ENCODE assay signal across 9 cellular contexts in genomic region chr15:85494035-85494793, GRCh38.
A peak's percentile ranks its signal among the peaks of the same experiment; 100 is the strongest.
DNase-seq lines count a peak whose midpoint lies in the region; ATAC-seq, FAIRE-seq and TF ChIP-seq lines count a peak whose summit lies in the region.
"Had no signal": no experiment of that assay in that cellular context is flagged by ENCODE, and none has a peak within 500 bp of the region (broad histone marks: within the 10 kb centered on the region; RNA-seq: fewer than 3 reads in every experiment).

No MANE protein-coding gene starts in this region.

- no peaks in the 10 kb centered on the region for H3K36me3 ChIP-seq in adipocyte (ENCODE audit: control insufficient read depth, insufficient read depth, low read length, severe bottlenecking)
- no peaks in the 10 kb centered on the region for H3K36me3 ChIP-seq in keratinocyte (ENCODE audit: control insufficient read depth in 2 of 2, extremely low read depth in 1 of 2, insufficient read depth in 2 of 2, low read length in 2 of 2)
- H3K36me3 ChIP-seq in urinary bladder (ENCODE audit: insufficient read depth): no peaks in the 10 kb centered on the region

- H3K9ac ChIP-seq in adipocyte (ENCODE audit: low read length) (no peak overlapping the region), keratinocyte (ENCODE audit: control insufficient read depth, extremely low read depth, insufficient read depth, low read length) (peak overlapping the region; percentile 42)

- H3K27ac ChIP-seq in keratinocyte (ENCODE audit: control insufficient read depth, insufficient read depth, low read length): peak overlapping the region; percentile 75
- peak overlapping the region; percentile 53 for H3K27ac ChIP-seq in urinary bladder (ENCODE audit: low read depth)

- H3K27me3 ChIP-seq in adipocyte (replicated peaks; ENCODE audit: control insufficient read depth, insufficient read depth, low read length) (no peaks in the 10 kb centered on the region), keratinocyte (ENCODE audit: control insufficient read depth, extremely low read depth, insufficient read depth, low read length) (no peaks in the 10 kb centered on the region)

- peak overlapping the region; percentile 76 for H3K4me2 ChIP-seq in keratinocyte (ENCODE audit: control insufficient read depth, extremely low read depth, insufficient read depth, low read depth, low read length)

- FAIRE-seq in keratinocyte (lab: Jason Lieb, UNC): peak; percentile 94

- H3K9me1 ChIP-seq in keratinocyte (ENCODE audit: control insufficient read depth, extremely low read depth, insufficient read depth, low read length): no peaks in the 10 kb centered on the region

- TF ChIP-seq CTCF in keratinocyte (optimal IDR thresholded peaks at IDR 0.05 in 1 of 3, IDR thresholded peaks at IDR 0.05 in 1 of 3, conservative IDR thresholded peaks at IDR 0.05 in 1 of 3; ENCODE audit: extremely low read depth in 1 of 3, insufficient read depth in 2 of 3, low read length in 3 of 3): no peak

- H3K9me3 ChIP-seq in adipocyte (ENCODE audit: control insufficient read depth, low read length): no peaks in the 10 kb centered on the region
- no peaks in the 10 kb centered on the region for H3K9me3 ChIP-seq in keratinocyte (ENCODE audit: control insufficient read depth, low read depth, low read length)

- H3K79me2 ChIP-seq in keratinocyte (ENCODE audit: control insufficient read depth, insufficient read depth, low read length): peaks cover 61% of the 10 kb centered on the region

- 66% methylated on average over 5 of the region's 5 CpGs for WGBS in urinary bladder

- H4K20me1 ChIP-seq in keratinocyte (ENCODE audit: control insufficient read depth, extremely low read depth, insufficient read depth, low read length): no peaks in the 10 kb centered on the region

- ATAC-seq in GM19023 (IDR thresholded peaks at IDR 0.05; ENCODE audit: unreplicated experiment) (no peak), GM21515 (IDR thresholded peaks at IDR 0.05; ENCODE audit: unreplicated experiment) (no peak)

- H3K4me1 ChIP-seq in adipocyte (ENCODE audit: control insufficient read depth, insufficient read depth, low read length) (peaks cover 16% of the 10 kb centered on the region), keratinocyte (ENCODE audit: control insufficient read depth, extremely low read depth, insufficient read depth, low read length) (peaks cover 15% of the 10 kb centered on the region), urinary bladder (ENCODE audit: insufficient read depth) (peaks cover 4% of the 10 kb centered on the region)

- peak; percentile 37 for DNase-seq in NCI-H510A treated with DMSO at 0.1 percent for 48 hours (lab: John Stamatoyannopoulos, UW)
- DNase-seq in NCI-H510A (lab: John Stamatoyannopoulos, UW): no peak
- peak; percentile 63 for DNase-seq in adipocyte (ENCODE audit: low read depth)
- DNase-seq in keratinocyte (ENCODE audit: low read depth, low spot score): peak; percentile 68
- DNase-seq in AML-193 (lab: John Stamatoyannopoulos, UW): no peak
- DNase-seq: CD4-positive, CD25-positive, alpha-beta regulatory T cell had no signal

- dilution Hi-C loops in keratinocyte (cut with MboI; ENCODE audit: extremely low pct_ligation_motif_present, low sequenced_read_pairs): no loop called here

- H2AFZ ChIP-seq in keratinocyte (ENCODE audit: control insufficient read depth, low read length): no peak overlapping the region

- H3K4me3 ChIP-seq in adipocyte (ENCODE audit: low read length): no peak overlapping the region
- peak overlapping the region in 1 of 3 experiments; percentile 43 for H3K4me3 ChIP-seq in keratinocyte (ENCODE audit: control insufficient read depth in 2 of 3, extremely low read depth in 1 of 3, insufficient read depth in 2 of 3, low read depth in 1 of 3, low read length in 3 of 3)
- H3K4me3 ChIP-seq in urinary bladder (ENCODE audit: low read depth, low read length): no peak overlapping the region

Comparison
In these comparisons a context has a peak if more than half of its experiments do, and no peak if none do; other contexts are left out.
1. DNase-seq: peak in NCI-H510A treated with DMSO at 0.1 percent for 48 hours (single experiment), adipocyte (single experiment) and keratinocyte (single experiment); none in NCI-H510A (single experiment) and AML-193 (0 of 2).